In genomic region chr18:79077181-79077580, GRCh38 we compare ENCODE assay signal across 21 cellular contexts. TPM values are rescaled to one million over a fixed set of nuclear protein-coding genes. Genes with fewer than 3 reads are reported as not detected.
DNase-seq lines count a peak whose midpoint lies in the region; ATAC-seq, FAIRE-seq and TF ChIP-seq lines count a peak whose summit lies in the region.
"Had no signal": no experiment of that assay in that cellular context is flagged by ENCODE, and none has a peak within 500 bp of the region (broad histone marks: within the 10 kb centered on the region; RNA-seq: fewer than 3 reads in every experiment).

No MANE protein-coding gene starts in this region.

- H3K36me3 ChIP-seq in GM23338 (ENCODE audit: insufficient read depth) (no peaks in the 10 kb centered on the region), Loucy (ENCODE audit: insufficient read depth, low read length) (no peaks in the 10 kb centered on the region; the same call in 1 of the 2 replicates), mesendoderm (ENCODE audit: control insufficient read depth, insufficient read depth, low read length) (no peaks in the 10 kb centered on the region)

- WGBS in mesendoderm (ENCODE audit: extremely low coverage, insufficient coverage, low lambda C conversion rate), result no CpG with 5 or more reads among the region's 1 CpG

- H4K20me1 ChIP-seq in GM23338 (replicated peaks; ENCODE audit: insufficient read depth) (peaks cover 9% of the 10 kb centered on the region), Loucy (ENCODE audit: insufficient read depth, low read length, poor library complexity, severe bottlenecking) (no peaks in the 10 kb centered on the region)

- H3K4me3 Mint-ChIP-seq in GM23338, result no peak overlapping the region
- no peak overlapping the region for H3K4me3 Mint-ChIP-seq in dendritic cell treated with granulocyte-macrophage colony-stimulating factor and Interleukin-4, amounts not matched to agents 40 ng/mL and 50 ng/mL, for 4 days

- H2BK5ac ChIP-seq in mesendoderm (ENCODE audit: low read length), result no peak overlapping the region

- H3K9ac ChIP-seq in Loucy (ENCODE audit: low read depth, low read length, poor library complexity, severe bottlenecking) (no peak overlapping the region), mesendoderm (ENCODE audit: low read length) (no peak overlapping the region)
- H3K9ac ChIP-seq: KMS-11 had no signal

- no peak overlapping the region for H3K27ac Mint-ChIP-seq in GM23338
- H3K27ac Mint-ChIP-seq in dendritic cell treated with granulocyte-macrophage colony-stimulating factor and Interleukin-4, amounts not matched to agents 40 ng/mL and 50 ng/mL, for 4 days, result peak overlapping the region; percentile 68

- H3K9me3 Mint-ChIP-seq in GM23338, result peaks cover 36% of the 10 kb centered on the region
- H3K9me3 Mint-ChIP-seq in dendritic cell treated with granulocyte-macrophage colony-stimulating factor and Interleukin-4, amounts not matched to agents 40 ng/mL and 50 ng/mL, for 4 days, result peaks cover 29% of the 10 kb centered on the region

- H3K4me1 ChIP-seq in GM23338 (ENCODE audit: insufficient read depth) (no peaks in the 10 kb centered on the region), Loucy (ENCODE audit: insufficient read depth, low read length, poor library complexity, severe bottlenecking) (peaks cover 28% of the 10 kb centered on the region), mesendoderm (ENCODE audit: control insufficient read depth, low read depth, low read length) (no peaks in the 10 kb centered on the region)

- peaks cover 67% of the 10 kb centered on the region for H3K36me3 Mint-ChIP-seq in GM23338 (ENCODE audit: low read depth)
- H3K36me3 Mint-ChIP-seq in dendritic cell treated with granulocyte-macrophage colony-stimulating factor and Interleukin-4, amounts not matched to agents 40 ng/mL and 50 ng/mL, for 4 days (ENCODE audit: low read depth), result peaks cover 57% of the 10 kb centered on the region

- H4K5ac ChIP-seq in mesendoderm (ENCODE audit: low read length), result no peak overlapping the region

- H3K18ac ChIP-seq in mesendoderm (ENCODE audit: low read length), result no peak overlapping the region

- peaks cover 11% of the 10 kb centered on the region for H3K79me1 ChIP-seq in mesendoderm (ENCODE audit: low read length)

- H3F3A ChIP-seq in GM23338 (replicated peaks; ENCODE audit: low read depth) (no peaks in the 10 kb centered on the region), Loucy (ENCODE audit: low read depth) (no peaks in the 10 kb centered on the region)

- peaks cover 3% of the 10 kb centered on the region; the same call in 1 of the 2 replicates for H3K9me3 ChIP-seq in Loucy (ENCODE audit: insufficient read depth, low read depth, low read length)

- H2AFZ ChIP-seq in GM23338 (no peak overlapping the region), Loucy (ENCODE audit: low read length) (no peak overlapping the region)
- H2AFZ ChIP-seq: PC-9 had no signal

- no peak overlapping the region for H3K23ac ChIP-seq in mesendoderm (ENCODE audit: low read length)

- no peak for TF ChIP-seq CTCF in GM23338 (conservative IDR thresholded peaks at IDR 0.05; ENCODE audit: low read depth in 2 of 2)
- TF ChIP-seq CTCF in Loucy (conservative IDR thresholded peaks at IDR 0.05; ENCODE audit: low read length), result no peak

- H3K4me3 ChIP-seq in GM23338, result no peak overlapping the region
- no peak overlapping the region for H3K4me3 ChIP-seq in Loucy (ENCODE audit: low read length, poor library complexity, severe bottlenecking)
- H3K4me3 ChIP-seq in mesendoderm (ENCODE audit: low read length), result no peak overlapping the region
- H3K4me3 ChIP-seq: PC-9 had no signal

- H3K4me1 Mint-ChIP-seq in GM23338, result peaks cover 12% of the 10 kb centered on the region
- peaks cover 47% of the 10 kb centered on the region for H3K4me1 Mint-ChIP-seq in dendritic cell treated with granulocyte-macrophage colony-stimulating factor and Interleukin-4, amounts not matched to agents 40 ng/mL and 50 ng/mL, for 4 days (ENCODE audit: low read depth)

- intact Hi-C loops in dendritic cell treated with granulocyte-macrophage colony-stimulating factor and Interleukin-4, amounts not matched to agents 40 ng/mL and 50 ng/mL, for 4 days (cut with micrococcal nuclease), result loop anchor here (10.0 kb wide), 1 partner anchor 168 kb away; no protein-coding TSS in a partner anchor

- H3K9me2 ChIP-seq in GM23338 (ENCODE audit: insufficient read depth) (no peaks in the 10 kb centered on the region), Loucy (replicated peaks; ENCODE audit: low read depth, low read length) (no peaks in the 10 kb centered on the region)

- no peak overlapping the region for H4K8ac ChIP-seq in mesendoderm (ENCODE audit: low read depth, low read length)

- H3K27me3 ChIP-seq in GM23338 (ENCODE audit: insufficient read depth) (no peaks in the 10 kb centered on the region), Loucy (ENCODE audit: insufficient read depth, low read length, poor library complexity, severe bottlenecking) (no peaks in the 10 kb centered on the region), mesendoderm (ENCODE audit: insufficient read depth, low read length, poor library complexity) (no peaks in the 10 kb centered on the region)

- H2BK15ac ChIP-seq in mesendoderm (replicated peaks; ENCODE audit: low read depth), result no peak overlapping the region

- H3K4me2 ChIP-seq in GM23338 (no peak overlapping the region), Loucy (ENCODE audit: low read depth, low read length, poor library complexity, severe bottlenecking) (peak overlapping the region; percentile 9), mesendoderm (ENCODE audit: low read length) (no peak overlapping the region)
- H3K4me2 ChIP-seq: KMS-11, PC-9 had no signal

- H3K79me2 ChIP-seq in GM23338 (replicated peaks; ENCODE audit: insufficient read depth) (peaks cover 98% of the 10 kb centered on the region), Loucy (ENCODE audit: insufficient read depth, low read length) (peaks cover 61% of the 10 kb centered on the region), mesendoderm (ENCODE audit: control insufficient read depth, insufficient read depth, low read length) (peaks cover 27% of the 10 kb centered on the region)

- FAIRE-seq in urothelium cell line (lab: Jason Lieb, UNC), result no peak

- ATAC-seq in GM23338, result peak; percentile 87
- no peak for ATAC-seq in GM18868 (IDR thresholded peaks at IDR 0.05; ENCODE audit: unreplicated experiment)

- no peak overlapping the region for H3K4ac ChIP-seq in mesendoderm (ENCODE audit: low read depth, low read length)

- H3K27ac ChIP-seq in GM23338 (ENCODE audit: low read depth) (no peak overlapping the region), mesendoderm (ENCODE audit: low read depth, low read length) (no peak overlapping the region)
- H3K27ac ChIP-seq: C4-2B, KMS-11, PC-9, RWPE1 had no signal

- H3K56ac ChIP-seq in mesendoderm (ENCODE audit: low read length), result no peak overlapping the region

- no peak overlapping the region for H2BK120ac ChIP-seq in mesendoderm (ENCODE audit: low read depth, low read length)

- no peak overlapping the region for H2AK5ac ChIP-seq in mesendoderm (ENCODE audit: low read length)

- H3K27me3 Mint-ChIP-seq in GM23338 (ENCODE audit: insufficient read depth, low read depth, poor library complexity), result peaks cover 2% of the 10 kb centered on the region
- no peaks in the 10 kb centered on the region for H3K27me3 Mint-ChIP-seq in dendritic cell treated with granulocyte-macrophage colony-stimulating factor and Interleukin-4, amounts not matched to agents 40 ng/mL and 50 ng/mL, for 4 days

- DNase-seq in GM23338 (ENCODE audit: low spot score) (peak; percentile 39), mesendoderm (peak; percentile 35), HUDEP-2 (lab: John Stamatoyannopoulos, UW; ENCODE audit: unreplicated experiment in 76 of 76) (no peak), urothelium cell line (ENCODE audit: low spot score) (no peak)
- DNase-seq: ACHN, AML-193, DMS79 treated with DMSO at 0.1 percent for 48 hours, HCEC 1CT, NCI-H1048, NCI-H1436, NCI-H1930, NCI-H345, NCI-H524 treated with DMSO at 0.1 percent for 48 hours, PC-9, SIG-M5 had no signal

TF ChIP-seq in GM23338, 12 proteins besides CTCF, POLR2A, EP300 and RAD21 (continues in another document):
- TF ChIP-seq ETS1 (IDR thresholded peaks at IDR 0.05) (no peak), JUNB (IDR thresholded peaks at IDR 0.05; ENCODE audit: unreplicated experiment) (no peak), EZH2phosphoT487 (IDR thresholded peaks at IDR 0.05; ENCODE audit: unreplicated experiment) (no peak), POLR2AphosphoS5 (IDR thresholded peaks at IDR 0.05; ENCODE audit: low read depth) (no peak), ZNF114 (CRISPR knock-in tag; IDR thresholded peaks at IDR 0.05) (no peak), ZNF331 (CRISPR knock-in tag; IDR thresholded peaks at IDR 0.05; ENCODE audit: low read depth) (no peak)

RNA-seq across cellular contexts. Expression of gene ATP9B, which starts 8.0 kb away (rescaled TPM):
- 25.6 and 29.7 TPM in 2 replicates for total RNA-seq in GM23338 (2014; rRNA removed; shearing (Covaris generic))
- polyA plus RNA-seq in GM23338 (2016; fragmentation: Nextera tagmentation; extraction: Ambion mirVana), result 12.1 and 14.2 TPM in 2 replicates
- polyA plus RNA-seq in mesendoderm (2013, experiment 1 of 2), result 9.5 TPM
- polyA plus RNA-seq in mesendoderm (2013, experiment 2 of 2), result 9.5 TPM

Comparison
In these comparisons a context has a peak if more than half of its experiments do, and no peak if none do; other contexts are left out.
1. DNase-seq: peak in GM23338 (single experiment) and mesendoderm (single experiment); none in HUDEP-2 (0 of 76) and urothelium cell line (single experiment).